Comparison of ENCODE assay signal across 8 cellular contexts in the genomic region with DNA sequence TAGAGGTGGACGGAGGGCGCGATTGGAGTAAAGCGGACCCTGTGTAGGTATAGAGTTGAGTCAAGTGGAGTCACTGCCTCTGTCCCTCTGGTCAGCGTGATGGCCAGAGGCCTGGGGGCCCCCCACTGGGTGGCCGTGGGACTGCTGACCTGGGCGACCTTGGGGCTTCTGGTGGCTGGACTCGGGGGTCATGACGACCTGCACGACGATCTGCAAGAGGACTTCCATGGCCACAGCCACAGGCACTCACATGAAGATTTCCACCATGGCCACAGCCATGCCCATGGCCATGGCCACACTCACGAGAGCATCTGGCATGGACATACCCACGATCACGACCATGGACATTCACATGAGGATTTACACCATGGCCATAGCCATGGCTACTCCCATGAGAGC. TPM values are rescaled to one million over a fixed set of nuclear protein-coding genes. Genes with fewer than 3 reads are reported as not detected.
DNase-seq lines count a peak whose midpoint lies in the region; ATAC-seq and TF ChIP-seq lines count a peak whose summit lies in the region.

No MANE protein-coding gene starts in this region.

- peak overlapping the region; percentile 80 for H3K9ac ChIP-seq in HCT116 (ENCODE audit: low read length)

- no peaks in the 10 kb centered on the region for H3K27me3 Mint-ChIP-seq in activated T-helper 1 cell treated with anti-CD3 and anti-CD28 coated beads, Interleukin-12 subunit alpha, Interleukin-12 subunit beta, Interleukin-2, Interleukin-4 antibody, amounts not matched to agents 30 ng/mL and 10 ng/mL and 1 ng/mL, durations not matched to agents 14 hours and 24 hours and 36 hours (ENCODE audit: insufficient read depth)
- H3K27me3 Mint-ChIP-seq in stimulated activated naive B cell treated with anti-CD40 and anti-IgM and Interleukin-4, amounts not matched to agents 10 μg/mL and 1 μg/mL and 100 μg/mL, for 72 hours = no peaks in the 10 kb centered on the region

- ATAC-seq in HCT116 (no peak), HG03108 (IDR thresholded peaks at IDR 0.05; ENCODE audit: unreplicated experiment) (no peak)
- no peak for ATAC-seq in stimulated activated naive B cell treated with anti-CD40 and anti-IgM and Interleukin-4, amounts not matched to agents 10 μg/mL and 1 μg/mL and 100 μg/mL, for 72 hours (replicated peaks)

- POLR2A ChIA-PET in HCT116 (lab: Charles Lee) = no interaction called here

- H3K27me3 ChIP-seq in HCT116 (ENCODE audit: insufficient read depth, low read length) = no peaks in the 10 kb centered on the region
- no peaks in the 10 kb centered on the region for H3K27me3 ChIP-seq in hepatocyte

- WGBS in hepatocyte (ENCODE audit: low lambda C conversion rate, missing lambda C conversion rate) = 5% methylated on average over 14 of the region's 14 CpGs

- H3K4me3 ChIP-seq in HCT116 (replicated peaks in 1 of 2; ENCODE audit: low read depth in 1 of 2, low read length in 2 of 2) (peak overlapping the region; percentile 63 to 69), hepatocyte (peak overlapping the region; percentile 89)

- TF ChIP-seq POLR2A in HCT116 (IDR thresholded peaks at IDR 0.05; ENCODE audit: borderline replicate concordance, extremely low read depth, insufficient read depth, insufficient read length) = no peak

- no peak for TF ChIP-seq RAD21 in HCT116 (IDR thresholded peaks at IDR 0.05; ENCODE audit: low read depth)

- H3K36me3 Mint-ChIP-seq in activated T-helper 1 cell treated with anti-CD3 and anti-CD28 coated beads, Interleukin-12 subunit alpha, Interleukin-12 subunit beta, Interleukin-2, Interleukin-4 antibody, amounts not matched to agents 30 ng/mL and 10 ng/mL and 1 ng/mL, durations not matched to agents 14 hours and 24 hours and 36 hours (ENCODE audit: low read depth) = peaks cover 42% of the 10 kb centered on the region
- peaks cover 33 to 59% of the 10 kb centered on the region in 2 donors for H3K36me3 Mint-ChIP-seq in stimulated activated naive B cell treated with anti-CD40 and anti-IgM and Interleukin-4, amounts not matched to agents 10 μg/mL and 1 μg/mL and 100 μg/mL, for 72 hours

- H3K4me3 Mint-ChIP-seq in activated T-helper 1 cell treated with anti-CD3 and anti-CD28 coated beads, Interleukin-12 subunit alpha, Interleukin-12 subunit beta, Interleukin-2, Interleukin-4 antibody, amounts not matched to agents 30 ng/mL and 10 ng/mL and 1 ng/mL, durations not matched to agents 14 hours and 24 hours and 36 hours = peak overlapping the region; percentile 100
- peak overlapping the region; percentile 99 to 100 for H3K4me3 Mint-ChIP-seq in stimulated activated naive B cell treated with anti-CD40 and anti-IgM and Interleukin-4, amounts not matched to agents 10 μg/mL and 1 μg/mL and 100 μg/mL, for 72 hours

- DNase-seq in HCT116 (ENCODE audit: low read depth, low spot score) (no peak), hepatocyte (ENCODE audit: low spot score) (no peak), DMS114 treated with DMSO at 0.1 percent for 48 hours (lab: John Stamatoyannopoulos, UW; ENCODE audit: unreplicated experiment) (no peak), head of caudate nucleus (no peak), DMS153 (lab: John Stamatoyannopoulos, UW) (no peak)
- DNase-seq in activated T-helper 1 cell treated with anti-CD3 and anti-CD28 coated beads, Interleukin-12 subunit alpha, Interleukin-12 subunit beta, Interleukin-2, Interleukin-4 antibody, amounts not matched to agents 30 ng/mL and 10 ng/mL and 1 ng/mL, durations not matched to agents 14 hours and 24 hours and 36 hours (ENCODE audit: low spot score) = no peak
- no peak for DNase-seq in stimulated activated naive B cell treated with anti-CD40 and anti-IgM and Interleukin-4, amounts not matched to agents 10 μg/mL and 1 μg/mL and 100 μg/mL, for 72 hours

- H3K4me1 ChIP-seq in HCT116 (ENCODE audit: control insufficient read depth in 1 of 2, insufficient read depth in 2 of 2, low read length in 2 of 2) = peaks cover 42 to 66% of the 10 kb centered on the region in 2 experiments
- H3K4me1 ChIP-seq in hepatocyte (ENCODE audit: insufficient read depth) = peaks cover 28% of the 10 kb centered on the region

- no peaks in the 10 kb centered on the region for H3K9me2 ChIP-seq in HCT116 (ENCODE audit: insufficient read depth)
- H3K9me2 ChIP-seq in hepatocyte (replicated peaks; ENCODE audit: insufficient read depth) = no peaks in the 10 kb centered on the region

- H3K4me2 ChIP-seq in HCT116 (ENCODE audit: low read length) (peak overlapping the region; percentile 96), hepatocyte (peak overlapping the region; percentile 99)

- H3K27ac ChIP-seq in HCT116 (ENCODE audit: low read depth, low read length) (peak overlapping the region; percentile 94), hepatocyte (peak overlapping the region; percentile 98)

- TSS peak; percentile 76 for BruUV-seq in HCT116 (replicated peaks; lab: Mats Ljungman, UMichigan)

- H2AFZ ChIP-seq in HCT116 (ENCODE audit: low read depth, low read length, poor library complexity, severe bottlenecking) (no peak overlapping the region), hepatocyte (peak overlapping the region; percentile 58)

- TF ChIP-seq CTCF in HCT116 (IDR thresholded peaks at IDR 0.05 in 2 of 3, conservative IDR thresholded peaks at IDR 0.05 in 1 of 3; ENCODE audit: borderline replicate concordance in 1 of 3, insufficient read depth in 1 of 3, low read depth in 2 of 3, low read length in 2 of 3) = no peak
- TF ChIP-seq CTCF in hepatocyte (IDR thresholded peaks at IDR 0.05; ENCODE audit: poor library complexity) = no peak

- H3K79me2 ChIP-seq in HCT116 (ENCODE audit: insufficient read depth, low read length) (peaks cover 70% of the 10 kb centered on the region), hepatocyte (peaks cover 63% of the 10 kb centered on the region)

- H3K36me3 ChIP-seq in HCT116 (ENCODE audit: control insufficient read depth in 1 of 2, insufficient read depth in 2 of 2, low read length in 2 of 2) = peaks cover 22 to 36% of the 10 kb centered on the region in 2 experiments; a peak in 3 of 4 replicates
- no peaks in the 10 kb centered on the region for H3K36me3 ChIP-seq in hepatocyte (replicated peaks; ENCODE audit: insufficient read depth, low read depth)

- peaks cover 81% of the 10 kb centered on the region for H3K4me1 Mint-ChIP-seq in activated T-helper 1 cell treated with anti-CD3 and anti-CD28 coated beads, Interleukin-12 subunit alpha, Interleukin-12 subunit beta, Interleukin-2, Interleukin-4 antibody, amounts not matched to agents 30 ng/mL and 10 ng/mL and 1 ng/mL, durations not matched to agents 14 hours and 24 hours and 36 hours (ENCODE audit: low read depth)
- peaks cover 73 to 82% of the 10 kb centered on the region in 2 donors for H3K4me1 Mint-ChIP-seq in stimulated activated naive B cell treated with anti-CD40 and anti-IgM and Interleukin-4, amounts not matched to agents 10 μg/mL and 1 μg/mL and 100 μg/mL, for 72 hours

- H3K27ac Mint-ChIP-seq in activated T-helper 1 cell treated with anti-CD3 and anti-CD28 coated beads, Interleukin-12 subunit alpha, Interleukin-12 subunit beta, Interleukin-2, Interleukin-4 antibody, amounts not matched to agents 30 ng/mL and 10 ng/mL and 1 ng/mL, durations not matched to agents 14 hours and 24 hours and 36 hours = peak overlapping the region; percentile 97
- peak overlapping the region; percentile 99 for H3K27ac Mint-ChIP-seq in stimulated activated naive B cell treated with anti-CD40 and anti-IgM and Interleukin-4, amounts not matched to agents 10 μg/mL and 1 μg/mL and 100 μg/mL, for 72 hours

- CTCF ChIA-PET in HCT116 (lab: Charles Lee) = no interaction called here

- H3K9me3 ChIP-seq in HCT116 (ENCODE audit: control insufficient read depth in 1 of 2, insufficient read depth in 1 of 2, low read depth in 1 of 2, low read length in 2 of 2) (no peaks in the 10 kb centered on the region), hepatocyte (ENCODE audit: low read depth) (no peaks in the 10 kb centered on the region)

- H4K20me1 ChIP-seq in HCT116 (ENCODE audit: insufficient read depth) (no peaks in the 10 kb centered on the region), hepatocyte (ENCODE audit: insufficient read depth, poor library complexity, severe bottlenecking) (peaks cover 31% of the 10 kb centered on the region)

- no peaks in the 10 kb centered on the region for H3K9me3 Mint-ChIP-seq in activated T-helper 1 cell treated with anti-CD3 and anti-CD28 coated beads, Interleukin-12 subunit alpha, Interleukin-12 subunit beta, Interleukin-2, Interleukin-4 antibody, amounts not matched to agents 30 ng/mL and 10 ng/mL and 1 ng/mL, durations not matched to agents 14 hours and 24 hours and 36 hours
- no peaks in the 10 kb centered on the region for H3K9me3 Mint-ChIP-seq in stimulated activated naive B cell treated with anti-CD40 and anti-IgM and Interleukin-4, amounts not matched to agents 10 μg/mL and 1 μg/mL and 100 μg/mL, for 72 hours

- intact Hi-C loops in HCT116 (cut with micrococcal nuclease) = loop anchor here (10.0 kb wide), 1 partner anchor 214 kb away; a partner anchor contains a TSS
- intact Hi-C loops in activated T-helper 1 cell treated with anti-CD3 and anti-CD28 coated beads, Interleukin-12 subunit alpha, Interleukin-12 subunit beta, Interleukin-2, Interleukin-4 antibody, amounts not matched to agents 30 ng/mL and 10 ng/mL and 1 ng/mL, durations not matched to agents 14 hours and 24 hours and 36 hours (cut with micrococcal nuclease) = loop anchor here (2.0 to 10.0 kb wide), 7 partner anchors 218 to 1536 kb away; a partner anchor contains a TSS
- intact Hi-C loops in head of caudate nucleus (cut with DNase I) = loop anchor here (5.0 to 10.0 kb wide), 3 partner anchors 46 to 226 kb away; a partner anchor contains a TSS

- RAD21 ChIA-PET in HCT116 (lab: Charles Lee; ENCODE audit: low non-redundant PET in 1 of 2, low total read pairs in 2 of 2, uncharacterized antibody in 2 of 2, unreplicated experiment in 2 of 2) = no interaction called here

RNA-seq across cellular contexts. Expression of a gene that starts 0.5 kb away (rescaled TPM):
- total RNA-seq in HCT116 (2021; ENCODE audit: unreplicated experiment) = 130 TPM
- polyA plus RNA-seq in HCT116 (2012) = 124 and 179 TPM in 2 replicates
- total RNA-seq in activated T-helper 1 cell treated with anti-CD3 and anti-CD28 coated beads, Interleukin-12 subunit alpha, Interleukin-12 subunit beta, Interleukin-2, Interleukin-4 antibody, amounts not matched to agents 30 ng/mL and 10 ng/mL and 1 ng/mL, durations not matched to agents 14 hours and 24 hours and 36 hours = 67.1 and 68.8 TPM in 2 replicates
- total RNA-seq in hepatocyte = 118 and 130 TPM in 2 replicates
- polyA plus RNA-seq in hepatocyte = 46.4 and 55.0 TPM in 2 replicates

RNA-seq across cellular contexts. Expression of a gene that starts 0.7 kb away (rescaled TPM):
- total RNA-seq in HCT116 (2021; ENCODE audit: unreplicated experiment) = 49.9 TPM
- polyA plus RNA-seq in HCT116 (2012) = 49.3 and 59.8 TPM in 2 replicates
- total RNA-seq in activated T-helper 1 cell treated with anti-CD3 and anti-CD28 coated beads, Interleukin-12 subunit alpha, Interleukin-12 subunit beta, Interleukin-2, Interleukin-4 antibody, amounts not matched to agents 30 ng/mL and 10 ng/mL and 1 ng/mL, durations not matched to agents 14 hours and 24 hours and 36 hours = 46.6 and 47.4 TPM in 2 replicates
- total RNA-seq in hepatocyte = 14.2 and 17.0 TPM in 2 replicates
- 24.6 and 29.8 TPM in 2 replicates for polyA plus RNA-seq in hepatocyte

RNA-seq across cellular contexts. Expression of a gene that starts 3.3 kb away (rescaled TPM):
- total RNA-seq in HCT116 (2021; ENCODE audit: unreplicated experiment) = 22.0 TPM
- polyA plus RNA-seq in HCT116 (2012) = 29.2 and 33.9 TPM in 2 replicates
- total RNA-seq in activated T-helper 1 cell treated with anti-CD3 and anti-CD28 coated beads, Interleukin-12 subunit alpha, Interleukin-12 subunit beta, Interleukin-2, Interleukin-4 antibody, amounts not matched to agents 30 ng/mL and 10 ng/mL and 1 ng/mL, durations not matched to agents 14 hours and 24 hours and 36 hours = 14.8 and 15.2 TPM in 2 replicates
- 6.0 and 7.8 TPM in 2 replicates for total RNA-seq in hepatocyte
- 11.1 and 12.9 TPM in 2 replicates for polyA plus RNA-seq in hepatocyte

RNA-seq across cellular contexts. Expression of a gene that starts 7.2 kb away (rescaled TPM):
- total RNA-seq in HCT116 (2021; ENCODE audit: unreplicated experiment) (45.9 TPM), hepatocyte (25.0 and 25.6 TPM in 2 replicates)
- polyA plus RNA-seq in HCT116 (2012) = 57.0 and 57.1 TPM in 2 replicates
- total RNA-seq in activated T-helper 1 cell treated with anti-CD3 and anti-CD28 coated beads, Interleukin-12 subunit alpha, Interleukin-12 subunit beta, Interleukin-2, Interleukin-4 antibody, amounts not matched to agents 30 ng/mL and 10 ng/mL and 1 ng/mL, durations not matched to agents 14 hours and 24 hours and 36 hours = 50.7 and 53.4 TPM in 2 replicates
- 32.3 and 32.5 TPM in 2 replicates for polyA plus RNA-seq in hepatocyte

RNA-seq across cellular contexts. Expression of a gene that starts 8.9 kb away (rescaled TPM):
- total RNA-seq in HCT116 (2021; ENCODE audit: unreplicated experiment) (7.6 TPM), hepatocyte (2.5 and 3.0 TPM in 2 replicates)
- polyA plus RNA-seq in HCT116 (2012) = 3.8 and 4.1 TPM in 2 replicates
- 0.61 and 0.65 TPM in 2 replicates for total RNA-seq in activated T-helper 1 cell treated with anti-CD3 and anti-CD28 coated beads, Interleukin-12 subunit alpha, Interleukin-12 subunit beta, Interleukin-2, Interleukin-4 antibody, amounts not matched to agents 30 ng/mL and 10 ng/mL and 1 ng/mL, durations not matched to agents 14 hours and 24 hours and 36 hours
- polyA plus RNA-seq in hepatocyte = 4.2 and 4.7 TPM in 2 replicates
